Comparison of ENCODE assay signal across 8 cellular contexts in the genomic region with DNA sequence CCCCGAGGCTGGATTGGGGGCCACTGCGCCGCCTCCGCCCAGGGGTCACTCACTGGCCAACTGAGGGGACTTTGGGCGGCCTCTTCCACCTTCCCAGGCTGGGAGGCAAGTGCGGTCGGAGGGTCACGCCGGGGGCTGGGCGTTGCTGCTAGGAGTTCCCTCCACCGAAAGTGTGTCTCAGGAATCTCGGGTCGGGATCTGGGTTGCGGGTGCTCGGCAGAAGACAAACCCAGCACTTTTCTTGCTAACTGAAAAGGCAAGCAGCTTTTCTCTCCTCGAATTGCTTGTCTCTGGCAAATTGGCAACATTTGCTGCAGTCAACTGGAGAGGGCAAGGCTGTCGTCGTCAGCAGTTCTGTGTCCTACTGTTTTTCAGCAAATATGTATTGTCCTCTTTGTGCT. TPM values are rescaled to one million over a fixed set of nuclear protein-coding genes. Genes with fewer than 3 reads are reported as not detected.
DNase-seq lines count a peak whose midpoint lies in the region; ATAC-seq and TF ChIP-seq lines count a peak whose summit lies in the region.

No MANE protein-coding gene starts in this region.

- H3K4me1 ChIP-seq in adrenal gland (replicated peaks in 1 of 2) (peaks cover 0 to 36% of the 10 kb centered on the region in 2 donors), iPS-18a (ENCODE audit: control insufficient read depth, low read depth, low read length) (no peaks in the 10 kb centered on the region), skeletal muscle tissue (ENCODE audit: control insufficient read depth in 3 of 3, insufficient read depth in 3 of 3, low read length in 3 of 3) (peaks cover 7 to 21% (median 15%) of the 10 kb centered on the region in 3 donors)

- ATAC-seq in GM19395 (IDR thresholded peaks at IDR 0.05; ENCODE audit: unreplicated experiment) (no peak), HG02588 (IDR thresholded peaks at IDR 0.05; ENCODE audit: unreplicated experiment) (no peak)

- no peak for TF ChIP-seq CTCF in adrenal gland (IDR thresholded peaks at IDR 0.05)

- H3K4me3 ChIP-seq in adrenal gland: peak overlapping the region in 2 of 4 donors; percentile 71
- peak overlapping the region; percentile 58 for H3K4me3 ChIP-seq in iPS-18a (ENCODE audit: low read length)
- peak overlapping the region; percentile 76 to 85 (median 84) for H3K4me3 ChIP-seq in skeletal muscle tissue (ENCODE audit: low read length in 3 of 3)

- TF ChIP-seq POLR2A in adrenal gland (IDR thresholded peaks at IDR 0.05): peak in 1 of 2 donors; percentile 7

- no peaks in the 10 kb centered on the region for H3K36me3 ChIP-seq in adrenal gland (replicated peaks in 1 of 2)
- no peaks in the 10 kb centered on the region for H3K36me3 ChIP-seq in iPS-18a (ENCODE audit: control insufficient read depth, low read depth, low read length)
- H3K36me3 ChIP-seq in skeletal muscle tissue (ENCODE audit: control insufficient read depth in 3 of 3, insufficient read depth in 3 of 3, low read length in 3 of 3): no peaks in the 10 kb centered on the region

- H3K9ac ChIP-seq in iPS-18a (ENCODE audit: low read length): no peak overlapping the region
- H3K9ac ChIP-seq in skeletal muscle tissue (ENCODE audit: low read depth in 1 of 3, low read length in 3 of 3): peak overlapping the region; percentile 64 to 83 (median 65)

- 0 to 1% (median 0%) methylated on average over 13 to 18 of the region's 18 CpGs for WGBS in adrenal gland, 4 donors

- H3K9me3 ChIP-seq in adrenal gland (replicated peaks in 1 of 3) (no peaks in the 10 kb centered on the region), iPS-18a (ENCODE audit: control insufficient read depth, low read depth, low read length) (no peaks in the 10 kb centered on the region), skeletal muscle tissue (ENCODE audit: control insufficient read depth in 3 of 3, low read length in 3 of 3) (no peaks in the 10 kb centered on the region)

- intact Hi-C loops in adrenal gland (cut with DNase I): loop anchor here in 1 of 2 donors (5.0 to 10.0 kb wide), 2 partner anchors 52 to 89 kb away; no protein-coding TSS in a partner anchor

- peak overlapping the region in 4 of 5 donors; percentile 72 to 92 (median 83) for H3K27ac ChIP-seq in adrenal gland
- no peak overlapping the region for H3K27ac ChIP-seq in iPS-18a (ENCODE audit: low read length)
- H3K27ac ChIP-seq in skeletal muscle tissue (ENCODE audit: low read depth, low read length): peak overlapping the region; percentile 61

- no peaks in the 10 kb centered on the region for H3K27me3 ChIP-seq in adrenal gland
- peaks cover 79% of the 10 kb centered on the region for H3K27me3 ChIP-seq in iPS-18a (ENCODE audit: control insufficient read depth, insufficient read depth, low read length)
- no peaks in the 10 kb centered on the region for H3K27me3 ChIP-seq in skeletal muscle tissue (ENCODE audit: control insufficient read depth in 3 of 3, insufficient read depth in 3 of 3, low read length in 3 of 3)

- DNase-seq in COR-L47 (lab: John Stamatoyannopoulos, UW): peak; percentile 45
- DNase-seq in HT1080 (ENCODE audit: low read depth): peak; percentile 17
- DNase-seq in adrenal gland: peak in 6 of 7 donors; percentile 54 to 70 (median 58)
- DNase-seq in NCI-H2029 treated with DMSO at 0.1 percent for 48 hours (lab: John Stamatoyannopoulos, UW): no peak

RNA-seq across cellular contexts. Expression of a gene that starts 0.4 kb away (rescaled TPM):
- 0.80 and 1.4 TPM in 2 replicates for total RNA-seq in HT1080 (2014; rRNA removed; shearing (Covaris generic))
- polyA plus RNA-seq in HT1080 (2015; cell fraction: cytosol; rRNA removed): 1.5 and 1.7 TPM in 2 replicates
- 1.1 and 1.4 TPM in 2 replicates for polyA plus RNA-seq in HT1080 (2015; cell fraction: nucleus; rRNA removed)
- total RNA-seq in adrenal gland (10 to 100 TPM in 1 of 8 donors, 1 to 10 TPM in 7; 4.9 to 10.6 (median 6.9) TPM), skeletal muscle tissue (8.9 TPM)
- polyA plus RNA-seq in adrenal gland: 1 to 10 TPM; 1.5 to 3.8 (median 1.9) TPM
